ENCODE assay signal across 10 cellular contexts in genomic region chr13:46593403-46593802, GRCh38. TPM values are rescaled to one million over a fixed set of nuclear protein-coding genes. Genes with fewer than 3 reads are reported as not detected.
A peak's percentile ranks its signal among the peaks of the same experiment; 100 is the strongest.
DNase-seq lines count a peak whose midpoint lies in the region; ATAC-seq lines count a peak whose summit lies in the region.
"Had no signal": no experiment of that assay in that cellular context is flagged by ENCODE, and none has a peak within 500 bp of the region (broad histone marks: within the 10 kb centered on the region; RNA-seq: fewer than 3 reads in every experiment).

No MANE protein-coding gene starts in this region.

- peaks cover 45% of the 10 kb centered on the region for H4K20me1 ChIP-seq in BLaER1
- H4K20me1 ChIP-seq in GM23248 (ENCODE audit: insufficient read depth): peaks cover 7% of the 10 kb centered on the region; the same call in 1 of the 2 replicates

- peaks cover 99% of the 10 kb centered on the region for H3K79me2 ChIP-seq in GM23248 (ENCODE audit: insufficient read depth)

- H3K9ac ChIP-seq in BLaER1 (no peak overlapping the region), GM23248 (no peak overlapping the region)

- H3K4me2 ChIP-seq in BLaER1: peak overlapping the region; percentile 77
- no peak overlapping the region for H3K4me2 ChIP-seq in GM23248 (ENCODE audit: unreplicated experiment)

- H3K4me1 ChIP-seq in BLaER1 (peaks cover 100% of the 10 kb centered on the region), GM23248 (ENCODE audit: insufficient read depth) (peaks cover 13% of the 10 kb centered on the region)
- H3K4me1 ChIP-seq: HAP-1 had no signal

- in situ Hi-C loops in GM23248 (cut with MboI): no loop called here

- H2AFZ ChIP-seq in GM23248: no peak overlapping the region

- H3K4me3 ChIP-seq in BLaER1 (no peak overlapping the region), GM23248 (no peak overlapping the region)
- H3K4me3 ChIP-seq: HAP-1 had no signal

- H3K27ac ChIP-seq in BLaER1 (peak overlapping the region; percentile 3; the same call in 1 of the 2 replicates), GM23248 (no peak overlapping the region)

- ATAC-seq in HG02588 (IDR thresholded peaks at IDR 0.05; ENCODE audit: unreplicated experiment): peak; percentile 45

- peaks cover 20% of the 10 kb centered on the region for H3F3A ChIP-seq in GM23248 (ENCODE audit: insufficient read depth)

- no peaks in the 10 kb centered on the region for H3K9me3 ChIP-seq in BLaER1
- H3K9me3 ChIP-seq in GM23248 (ENCODE audit: low read depth): no peaks in the 10 kb centered on the region
- H3K9me3 ChIP-seq: HAP-1 had no signal

- WGBS in GM23248 (ENCODE audit: low coverage in 1 of 2, low lambda C conversion rate in 2 of 2, missing lambda C conversion rate in 2 of 2), 2 experiments: 95% methylated on average over 11 of the region's 11 CpGs

- no peaks in the 10 kb centered on the region for H3K9me2 ChIP-seq in GM23248 (ENCODE audit: insufficient read depth)

- H3K27me3 ChIP-seq in BLaER1 (no peaks in the 10 kb centered on the region), GM23248 (replicated peaks; ENCODE audit: insufficient read depth) (no peaks in the 10 kb centered on the region)

- H3K36me3 ChIP-seq in BLaER1 (no peaks in the 10 kb centered on the region), GM23248 (ENCODE audit: low read depth) (no peaks in the 10 kb centered on the region)
- H3K36me3 ChIP-seq: HAP-1 had no signal

- peak; percentile 9 for DNase-seq in T-helper 9 cell
- DNase-seq in central memory CD4-positive, alpha-beta T cell: peak; percentile 66
- no peak for DNase-seq in HuH-7 (ENCODE audit: low spot score)
- DNase-seq in NCI-H2107 (lab: John Stamatoyannopoulos, UW): no peak
- no peak for DNase-seq in GM23248
- no peak for DNase-seq in NCI-H1092 treated with DMSO at 0.1 percent for 48 hours (lab: John Stamatoyannopoulos, UW)
- DNase-seq: hippocampal formation had no signal

RNA-seq across cellular contexts. Expression of gene LRCH1, which starts 40.4 kb away (rescaled TPM):
- total RNA-seq in GM23248 (2014; rRNA removed; shearing (Covaris generic)): 3.4 and 5.0 TPM in 2 replicates
- 4.3 and 4.7 TPM in 2 replicates for polyA plus RNA-seq in GM23248 (2016; fragmentation: Nextera tagmentation; extraction: Ambion mirVana)

Comparison
In these comparisons a context has a peak if more than half of its experiments do, and no peak if none do; other contexts are left out.
1. DNase-seq: peak in T-helper 9 cell (single experiment) and central memory CD4-positive, alpha-beta T cell (single experiment); none in HuH-7 (single experiment), NCI-H2107 (single experiment), GM23248 (single experiment) and NCI-H1092 treated with DMSO at 0.1 percent for 48 hours (single experiment).